ENCODE assay signal across 18 cellular contexts in the genomic region with DNA sequence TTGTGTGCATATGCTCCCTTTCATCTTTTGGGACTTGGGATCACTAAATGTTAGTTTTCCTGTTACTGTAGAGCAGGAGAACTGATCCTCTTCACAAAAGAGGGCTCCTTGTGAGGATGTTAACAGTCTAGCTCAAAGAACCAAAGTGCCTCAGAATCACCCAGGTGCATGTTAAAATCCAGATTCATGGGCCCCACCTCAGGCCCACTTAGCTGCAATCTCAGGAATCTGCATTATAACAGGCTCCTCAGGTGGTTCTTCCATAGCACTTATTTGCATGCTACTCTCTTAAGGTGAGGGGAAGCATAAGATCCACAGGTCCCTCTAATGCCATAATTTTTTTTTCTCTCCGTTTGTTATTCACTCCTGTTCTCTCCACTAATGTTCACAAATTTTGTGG. TPM values are rescaled to one million over a fixed set of nuclear protein-coding genes. Genes with fewer than 3 reads are reported as not detected.
A peak's percentile ranks its signal among the peaks of the same experiment; 100 is the strongest.
DNase-seq lines count a peak whose midpoint lies in the region; ATAC-seq and TF ChIP-seq lines count a peak whose summit lies in the region.
"Had no signal": no experiment of that assay in that cellular context is flagged by ENCODE, and none has a peak within 500 bp of the region (broad histone marks: within the 10 kb centered on the region; RNA-seq: fewer than 3 reads in every experiment).

No MANE protein-coding gene starts in this region.

- no peak overlapping the region for H3K9ac ChIP-seq in neural progenitor cell
- H3K9ac ChIP-seq: BLaER1 had no signal

- intact Hi-C loops in Caco-2 (cut with micrococcal nuclease; ENCODE audit: unreplicated experiment): no loop called here

- no peak for TF ChIP-seq CTCF in GM23338 (conservative IDR thresholded peaks at IDR 0.05; ENCODE audit: low read depth in 2 of 2)
- no peak for TF ChIP-seq CTCF in neural progenitor cell (IDR thresholded peaks at IDR 0.05)
- TF ChIP-seq CTCF in Caco-2 (IDR thresholded peaks at IDR 0.05; ENCODE audit: insufficient read depth in 1 of 2, low read depth in 1 of 2, low read length in 1 of 2, severe bottlenecking in 1 of 2, unreplicated experiment in 1 of 2): no peak

- H3K9me3 Mint-ChIP-seq in GM23338 (no peaks in the 10 kb centered on the region), neural progenitor cell (no peaks in the 10 kb centered on the region), Caco-2 (ENCODE audit: unreplicated experiment) (no peaks in the 10 kb centered on the region)
- H3K9me3 Mint-ChIP-seq: CD14-positive monocyte; CD4-positive, alpha-beta memory T cell had no signal

- DNase-seq in GM23338 (ENCODE audit: low spot score) (peak; percentile 73), dedifferentiated amniotic fluid mesenchymal stem cell (ENCODE audit: extremely low spot score) (peak; percentile 6), iPS DF 19.7 (ENCODE audit: low read depth, low spot score) (peak; percentile 65), neural progenitor cell (ENCODE audit: low spot score) (no peak), HuH-7 (ENCODE audit: low spot score) (no peak), NCI-H1436 treated with DMSO at 0.1 percent for 48 hours (lab: John Stamatoyannopoulos, UW) (no peak), Caco-2 (no peak)
- DNase-seq: Calu3; CD4-positive, alpha-beta memory T cell; DMS53; DND-41; EL had no signal

- H3K4me3 ChIP-seq in GM23338: no peak overlapping the region
- no peak overlapping the region for H3K4me3 ChIP-seq in neural progenitor cell
- H3K4me3 ChIP-seq in Caco-2 (ENCODE audit: low read depth, low read length): no peak overlapping the region
- H3K4me3 ChIP-seq: A549, BLaER1 had no signal

- no TSS peak for BruUV-seq in Caco-2 (replicated peaks; lab: Mats Ljungman, UMichigan)

- H3K4me3 Mint-ChIP-seq in GM23338: no peak overlapping the region; the same call in 2 of the 3 replicates
- H3K4me3 Mint-ChIP-seq in neural progenitor cell: no peak overlapping the region
- no peak overlapping the region for H3K4me3 Mint-ChIP-seq in Caco-2 (ENCODE audit: unreplicated experiment)
- H3K4me3 Mint-ChIP-seq: CD14-positive monocyte; CD4-positive, alpha-beta memory T cell had no signal

- peaks cover 30% of the 10 kb centered on the region for H3K4me1 ChIP-seq in GM23338 (ENCODE audit: insufficient read depth)
- peaks cover 13% of the 10 kb centered on the region for H3K4me1 ChIP-seq in neural progenitor cell
- peaks cover 3% of the 10 kb centered on the region for H3K4me1 ChIP-seq in Caco-2
- H3K4me1 ChIP-seq: A549, BLaER1 had no signal

- CTCF ChIA-PET in Caco-2 (lab: Charles Lee): no interaction called here

- H3K4me1 Mint-ChIP-seq in GM23338: peaks cover 40% of the 10 kb centered on the region
- peaks cover 5% of the 10 kb centered on the region for H3K4me1 Mint-ChIP-seq in neural progenitor cell
- H3K4me1 Mint-ChIP-seq in Caco-2 (ENCODE audit: low read depth, unreplicated experiment): no peaks in the 10 kb centered on the region
- H3K4me1 Mint-ChIP-seq: CD4-positive, alpha-beta memory T cell had no signal

- H3K36me3 Mint-ChIP-seq in GM23338 (ENCODE audit: low read depth): no peaks in the 10 kb centered on the region
- no peaks in the 10 kb centered on the region for H3K36me3 Mint-ChIP-seq in neural progenitor cell
- H3K36me3 Mint-ChIP-seq in Caco-2 (ENCODE audit: insufficient read depth, unreplicated experiment): no peaks in the 10 kb centered on the region
- H3K36me3 Mint-ChIP-seq: CD14-positive monocyte; CD4-positive, alpha-beta memory T cell had no signal

- H2AFZ ChIP-seq in GM23338 (no peak overlapping the region), neural progenitor cell (replicated peaks) (peak overlapping the region; percentile 27)

- H3K79me2 ChIP-seq in GM23338 (replicated peaks; ENCODE audit: insufficient read depth) (no peaks in the 10 kb centered on the region), neural progenitor cell (ENCODE audit: low read depth) (no peaks in the 10 kb centered on the region)

- H3K27me3 ChIP-seq in GM23338 (ENCODE audit: insufficient read depth): no peaks in the 10 kb centered on the region
- no peaks in the 10 kb centered on the region for H3K27me3 ChIP-seq in neural progenitor cell
- H3K27me3 ChIP-seq in Caco-2 (replicated peaks; ENCODE audit: control insufficient read depth, insufficient read depth, low read length): no peaks in the 10 kb centered on the region
- H3K27me3 ChIP-seq: BLaER1 had no signal

- peak overlapping the region; percentile 72 for H3K27ac ChIP-seq in GM23338 (ENCODE audit: low read depth)
- no peak overlapping the region for H3K27ac ChIP-seq in neural progenitor cell
- H3K27ac ChIP-seq: 22Rv1, A549, BLaER1 had no signal

- H3F3A ChIP-seq in GM23338 (replicated peaks; ENCODE audit: low read depth) (0 out of 2 replicates have a peak, but pooled peaks cover 5% of the 10 kb centered on the region), neural progenitor cell (ENCODE audit: low read depth) (no peaks in the 10 kb centered on the region)

- peak; percentile 91 for ATAC-seq in GM23338
- ATAC-seq in HG03280 (IDR thresholded peaks at IDR 0.05; ENCODE audit: unreplicated experiment): no peak
- ATAC-seq: A549 had no signal

- H3K9me3 ChIP-seq in neural progenitor cell (ENCODE audit: low read depth) (no peaks in the 10 kb centered on the region), Caco-2 (no peaks in the 10 kb centered on the region)
- H3K9me3 ChIP-seq: A549, BLaER1 had no signal

- H3K9me2 ChIP-seq in GM23338 (ENCODE audit: insufficient read depth): 0 out of 2 replicates have a peak, but pooled peaks cover 1% of the 10 kb centered on the region

- H3K27me3 Mint-ChIP-seq in GM23338 (ENCODE audit: insufficient read depth, low read depth, poor library complexity): no peaks in the 10 kb centered on the region
- H3K27me3 Mint-ChIP-seq in neural progenitor cell (ENCODE audit: insufficient read depth, low read depth): no peaks in the 10 kb centered on the region
- no peaks in the 10 kb centered on the region for H3K27me3 Mint-ChIP-seq in Caco-2 (ENCODE audit: insufficient read depth, unreplicated experiment)
- H3K27me3 Mint-ChIP-seq: CD4-positive, alpha-beta memory T cell had no signal

- no peaks in the 10 kb centered on the region for H3K36me3 ChIP-seq in GM23338 (ENCODE audit: insufficient read depth)
- H3K36me3 ChIP-seq in neural progenitor cell: no peaks in the 10 kb centered on the region
- H3K36me3 ChIP-seq in Caco-2 (ENCODE audit: control insufficient read depth, insufficient read depth, low read length): no peaks in the 10 kb centered on the region
- H3K36me3 ChIP-seq: BLaER1 had no signal

- H3K27ac Mint-ChIP-seq in GM23338 (no peak overlapping the region; the same call in 1 of the 2 replicates), neural progenitor cell (no peak overlapping the region), Caco-2 (ENCODE audit: unreplicated experiment) (no peak overlapping the region)
- H3K27ac Mint-ChIP-seq: CD14-positive monocyte; CD4-positive, alpha-beta memory T cell had no signal

- H3K4me2 ChIP-seq in GM23338: peak overlapping the region; percentile 52
- no peak overlapping the region for H3K4me2 ChIP-seq in neural progenitor cell
- H3K4me2 ChIP-seq: A549, BLaER1 had no signal

- H4K20me1 ChIP-seq in GM23338 (replicated peaks; ENCODE audit: insufficient read depth): no peaks in the 10 kb centered on the region
- H4K20me1 ChIP-seq in neural progenitor cell (ENCODE audit: low read depth): no peaks in the 10 kb centered on the region
- H4K20me1 ChIP-seq: BLaER1 had no signal

- POLR2A ChIA-PET in Caco-2 (lab: Charles Lee): no interaction called here

TF ChIP-seq in GM23338, 12 proteins besides CTCF, POLR2A, EP300 and RAD21 (continues in another document):
- TF ChIP-seq EZH2 (IDR thresholded peaks at IDR 0.05; ENCODE audit: low read depth, unreplicated experiment) (no peak), EZH2phosphoT487 (IDR thresholded peaks at IDR 0.05; ENCODE audit: unreplicated experiment) (no peak), ZNF114 (CRISPR knock-in tag; IDR thresholded peaks at IDR 0.05) (no peak), POLR2AphosphoS5 (IDR thresholded peaks at IDR 0.05; ENCODE audit: low read depth) (no peak)

RNA-seq across cellular contexts. Expression of gene MEF2C, which starts 14.8 kb away (rescaled TPM):
- total RNA-seq in GM23338 (2014; rRNA removed; shearing (Covaris generic)): 0.97 and 1.2 TPM in 2 replicates
- 1.6 and 1.8 TPM in 2 replicates for polyA plus RNA-seq in GM23338 (2016; fragmentation: Nextera tagmentation; extraction: Ambion mirVana)
- total RNA-seq in neural progenitor cell (ENCODE audit: low replicate concordance): 0.26 and 0.68 TPM in 2 replicates
- total RNA-seq in Caco-2 (2022): 1.5 and 1.9 TPM in 2 replicates
- total RNA-seq: G401 had no signal

Comparison
In these comparisons a context has a peak if more than half of its experiments do, and no peak if none do; other contexts are left out.
1. DNase-seq: peak in GM23338 (single experiment), dedifferentiated amniotic fluid mesenchymal stem cell (single experiment) and iPS DF 19.7 (single experiment); none in neural progenitor cell (single experiment), HuH-7 (single experiment), NCI-H1436 treated with DMSO at 0.1 percent for 48 hours (single experiment) and Caco-2 (0 of 2).